Comparison of ENCODE assay signal across 11 cellular contexts in the genomic region with DNA sequence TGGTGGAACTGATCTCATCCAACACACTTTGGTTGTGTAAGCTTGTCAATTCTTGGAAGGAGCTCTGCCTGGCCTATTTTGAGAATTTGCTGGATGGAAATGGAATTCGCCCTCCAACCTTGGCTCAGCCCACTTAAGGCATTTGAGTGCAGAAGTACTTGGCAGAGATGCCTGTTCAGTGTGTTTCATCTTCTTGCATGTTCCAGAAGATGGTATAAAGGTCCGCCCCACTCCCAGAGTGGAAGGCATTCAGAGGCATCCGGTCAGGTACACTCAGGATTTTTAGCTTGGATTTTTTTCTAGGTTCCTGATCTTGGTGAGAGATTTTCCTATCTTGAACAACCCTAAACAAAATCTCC.
DNase-seq lines count a peak whose midpoint lies in the region; ATAC-seq and TF ChIP-seq lines count a peak whose summit lies in the region.
"Had no signal": no experiment of that assay in that cellular context is flagged by ENCODE, and none has a peak within 500 bp of the region (broad histone marks: within the 10 kb centered on the region; RNA-seq: fewer than 3 reads in every experiment).

No MANE protein-coding gene starts in this region.

- peak overlapping the region; percentile 5; the same call in 1 of the 2 replicates for H4K5ac ChIP-seq in IMR-90 (ENCODE audit: low read depth, low read length)

- H2BK15ac ChIP-seq in IMR-90 (ENCODE audit: low read depth, low read length), result peak overlapping the region; percentile 82; the same call in 2 of the 3 replicates

- BruUV-seq in IMR-90 (replicated peaks; lab: Mats Ljungman, UMichigan), result no TSS peak

- in situ Hi-C loops in IMR-90 (cut with MboI; ENCODE audit: low sequenced_read_pairs), result no loop called here

- H3K27ac Mint-ChIP-seq in stimulated activated effector memory CD8-positive, alpha-beta T cell treated with anti-CD3 and anti-CD28 coated beads, Interleukin-12 subunit alpha, Interleukin-12 subunit beta, amount 100 ng/mL, for 72 hours, result no peak overlapping the region
- H3K27ac Mint-ChIP-seq in activated CD4-positive, alpha-beta T cell treated with anti-CD3 and anti-CD28 coated beads for 36 hours, result no peak overlapping the region

- peak overlapping the region; percentile 14; the same call in 1 of the 2 replicates for H3K23ac ChIP-seq in IMR-90 (ENCODE audit: low read depth, low read length)

- ATAC-seq in IMR-90 (ENCODE audit: low read depth), result peak; percentile 5; the same call in 1 of the 2 replicates
- ATAC-seq in left lung, result peak; percentile 72
- ATAC-seq in stimulated activated effector memory CD8-positive, alpha-beta T cell treated with anti-CD3 and anti-CD28 coated beads, Interleukin-12 subunit alpha, Interleukin-12 subunit beta, amount 100 ng/mL, for 72 hours, result no peak
- no peak for ATAC-seq in activated CD4-positive, alpha-beta T cell treated with anti-CD3 and anti-CD28 coated beads for 36 hours

- H3K9me1 ChIP-seq in IMR-90 (ENCODE audit: insufficient read depth, low read length), result peaks cover 33% of the 10 kb centered on the region

- H3K56ac ChIP-seq in IMR-90 (ENCODE audit: extremely low read depth, insufficient read depth, low read length), result no peak overlapping the region

- no peaks in the 10 kb centered on the region for H3K9me3 Mint-ChIP-seq in stimulated activated effector memory CD8-positive, alpha-beta T cell treated with anti-CD3 and anti-CD28 coated beads, Interleukin-12 subunit alpha, Interleukin-12 subunit beta, amount 100 ng/mL, for 72 hours
- no peaks in the 10 kb centered on the region for H3K9me3 Mint-ChIP-seq in activated CD4-positive, alpha-beta T cell treated with anti-CD3 and anti-CD28 coated beads for 36 hours (ENCODE audit: low read depth)

- POLR2A ChIA-PET in IMR-90 (lab: Charles Lee; ENCODE audit: unreplicated experiment), result no interaction called here
- POLR2A ChIA-PET in activated CD4-positive, alpha-beta T cell treated with anti-CD3 and anti-CD28 coated beads for 36 hours (lab: Charles Lee), result no interaction called here

- no peak overlapping the region for H2BK20ac ChIP-seq in IMR-90 (ENCODE audit: low read depth, low read length)

- TF ChIP-seq RAD21 in IMR-90 (IDR thresholded peaks at IDR 0.05; ENCODE audit: low read length), result no peak

- peak overlapping the region; percentile 85 for H2BK5ac ChIP-seq in IMR-90 (ENCODE audit: low read depth, low read length, poor library complexity, severe bottlenecking)

- peaks cover 33 to 59% of the 10 kb centered on the region in 2 experiments for H3K79me1 ChIP-seq in IMR-90 (ENCODE audit: low read depth in 1 of 2, low read length in 2 of 2)

- WGBS in IMR-90 (ENCODE audit: extremely low coverage in 2 of 2, insufficient read length in 1 of 2), 2 experiments, result 100% methylated on average over 1 of the region's 3 CpGs; no CpG with 5 or more reads in 1 of the 2 experiments
- 34% methylated on average over 3 of the region's 3 CpGs for WGBS in suprapubic skin

- H3K9me3 ChIP-seq in IMR-90 (ENCODE audit: control insufficient read depth, insufficient read depth, low read length), result no peaks in the 10 kb centered on the region
- no peaks in the 10 kb centered on the region for H3K9me3 ChIP-seq in left lung
- H3K9me3 ChIP-seq in suprapubic skin, result no peaks in the 10 kb centered on the region
- H3K9me3 ChIP-seq: mucosa of descending colon had no signal

- H3K36me3 Mint-ChIP-seq in stimulated activated effector memory CD8-positive, alpha-beta T cell treated with anti-CD3 and anti-CD28 coated beads, Interleukin-12 subunit alpha, Interleukin-12 subunit beta, amount 100 ng/mL, for 72 hours, result no peaks in the 10 kb centered on the region
- no peaks in the 10 kb centered on the region for H3K36me3 Mint-ChIP-seq in activated CD4-positive, alpha-beta T cell treated with anti-CD3 and anti-CD28 coated beads for 36 hours (ENCODE audit: low read depth)

- dilution Hi-C loops in IMR-90 (cut with HindIII; ENCODE audit: low sequenced_read_pairs, unreplicated experiment), result no loop called here

- peak overlapping the region; percentile 69; the same call in 1 of the 2 replicates for H3K14ac ChIP-seq in IMR-90 (replicated peaks; ENCODE audit: low read depth, low read length)

- intact Hi-C loops in IMR-90 (cut with micrococcal nuclease) (loop anchor here (2.0 kb wide), 1 partner anchor 42 kb away; no protein-coding TSS in a partner anchor), left lung (cut with DNase I) (no loop called here)
- intact Hi-C loops in activated CD4-positive, alpha-beta T cell treated with anti-CD3 and anti-CD28 coated beads for 36 hours (cut with DNase I, micrococcal nuclease), result no loop called here

- H4K20me1 ChIP-seq in IMR-90 (ENCODE audit: insufficient read depth, low read length), result 0 out of 2 replicates have a peak, but pooled peaks cover 3% of the 10 kb centered on the region

- no peak overlapping the region for H3K4me3 Mint-ChIP-seq in stimulated activated effector memory CD8-positive, alpha-beta T cell treated with anti-CD3 and anti-CD28 coated beads, Interleukin-12 subunit alpha, Interleukin-12 subunit beta, amount 100 ng/mL, for 72 hours
- H3K4me3 Mint-ChIP-seq in activated CD4-positive, alpha-beta T cell treated with anti-CD3 and anti-CD28 coated beads for 36 hours, result no peak overlapping the region

- CTCF ChIA-PET in IMR-90 (lab: Yijun Ruan, JAX), result no interaction called here
- CTCF ChIA-PET in activated CD4-positive, alpha-beta T cell treated with anti-CD3 and anti-CD28 coated beads for 36 hours (lab: Charles Lee), result no interaction called here

- H3K27me3 ChIP-seq in IMR-90 (ENCODE audit: control insufficient read depth, insufficient read depth, low read length) (no peaks in the 10 kb centered on the region), left lung (no peaks in the 10 kb centered on the region), suprapubic skin (no peaks in the 10 kb centered on the region)

- H3K4me1 Mint-ChIP-seq in stimulated activated effector memory CD8-positive, alpha-beta T cell treated with anti-CD3 and anti-CD28 coated beads, Interleukin-12 subunit alpha, Interleukin-12 subunit beta, amount 100 ng/mL, for 72 hours, result no peaks in the 10 kb centered on the region
- no peaks in the 10 kb centered on the region for H3K4me1 Mint-ChIP-seq in activated CD4-positive, alpha-beta T cell treated with anti-CD3 and anti-CD28 coated beads for 36 hours

- H4K8ac ChIP-seq in IMR-90 (ENCODE audit: low read depth in 2 of 2, low read length in 2 of 2), result peak overlapping the region; percentile 7 to 67; a peak in 3 of 4 replicates

- TF ChIP-seq POLR2A in IMR-90 (IDR thresholded peaks at IDR 0.05; ENCODE audit: low read depth, low read length) (no peak), suprapubic skin (IDR thresholded peaks at IDR 0.05) (no peak)

- peak overlapping the region; percentile 82; the same call in 1 of the 2 replicates for H2AK5ac ChIP-seq in IMR-90 (ENCODE audit: low read depth, low read length)

- peak overlapping the region; percentile 78; the same call in 1 of the 2 replicates for H2BK120ac ChIP-seq in IMR-90 (ENCODE audit: low read depth, low read length)

- DNase-seq in IMR-90, result peak; percentile 75
- no peak for DNase-seq in coronary artery (ENCODE audit: low spot score)
- no peak for DNase-seq in left lung
- DNase-seq in suprapubic skin (ENCODE audit: low spot score in 2 of 2), result no peak
- DNase-seq in SHP77 (lab: John Stamatoyannopoulos, UW), result no peak
- DNase-seq in SHP77 treated with DMSO at 0.1 percent for 48 hours (lab: John Stamatoyannopoulos, UW), result no peak
- no peak for DNase-seq in stimulated activated effector memory CD8-positive, alpha-beta T cell treated with anti-CD3 and anti-CD28 coated beads, Interleukin-12 subunit alpha, Interleukin-12 subunit beta, amount 100 ng/mL, for 72 hours (ENCODE audit: low spot score in 2 of 2)
- no peak for DNase-seq in activated CD4-positive, alpha-beta T cell treated with anti-CD3 and anti-CD28 coated beads for 36 hours
- DNase-seq: DMS79 treated with DMSO at 0.1 percent for 48 hours, mucosa of descending colon, NCI-H524 treated with DMSO at 0.1 percent for 48 hours had no signal

- no peak overlapping the region for H3K4me2 ChIP-seq in IMR-90 (ENCODE audit: low read depth, low read length)

- peak overlapping the region; percentile 62; the same call in 1 of the 2 replicates for H3K18ac ChIP-seq in IMR-90 (ENCODE audit: low read depth, low read length)

- H3K36me3 ChIP-seq in IMR-90 (ENCODE audit: control insufficient read depth, insufficient read depth, low read length), result no peaks in the 10 kb centered on the region
- no peaks in the 10 kb centered on the region for H3K36me3 ChIP-seq in left lung
- no peaks in the 10 kb centered on the region for H3K36me3 ChIP-seq in suprapubic skin

- no peak overlapping the region; the same call in 1 of the 2 replicates for H4K91ac ChIP-seq in IMR-90 (ENCODE audit: insufficient read depth, low read depth, low read length)

- no peak overlapping the region for H3K4me3 ChIP-seq in IMR-90 (ENCODE audit: insufficient read depth, low read depth, low read length)
- peak overlapping the region; percentile 24 for H3K4me3 ChIP-seq in coronary artery
- no peak overlapping the region for H3K4me3 ChIP-seq in left lung
- no peak overlapping the region for H3K4me3 ChIP-seq in suprapubic skin
- H3K4me3 ChIP-seq: mucosa of descending colon had no signal

- no peak for TF ChIP-seq CTCF in IMR-90 (conservative IDR thresholded peaks at IDR 0.05; ENCODE audit: low read depth, low read length)
- TF ChIP-seq CTCF in coronary artery (IDR thresholded peaks at IDR 0.05), result no peak
- no peak for TF ChIP-seq CTCF in left lung (IDR thresholded peaks at IDR 0.05)
- no peak for TF ChIP-seq CTCF in suprapubic skin (IDR thresholded peaks at IDR 0.05)

- H3K9ac ChIP-seq in IMR-90 (ENCODE audit: low read depth, low read length), result no peak overlapping the region

- H2AFZ ChIP-seq in IMR-90 (replicated peaks; ENCODE audit: low read length, poor library complexity), result no peak overlapping the region

- TF ChIP-seq EP300 in suprapubic skin (IDR thresholded peaks at IDR 0.05), result no peak

- H3K27me3 Mint-ChIP-seq in activated CD4-positive, alpha-beta T cell treated with anti-CD3 and anti-CD28 coated beads for 36 hours, result peaks cover 4% of the 10 kb centered on the region

- no peak overlapping the region for H2AK9ac ChIP-seq in IMR-90 (replicated peaks; ENCODE audit: low read depth, low read length, poor library complexity)

- peak overlapping the region; percentile 89; the same call in 1 of the 2 replicates for H3K4ac ChIP-seq in IMR-90 (ENCODE audit: low read depth, low read length)

- H3K27ac ChIP-seq in IMR-90 (ENCODE audit: insufficient read depth, low read length) (no peak overlapping the region), coronary artery (peak overlapping the region; percentile 54 to 82), left lung (peak overlapping the region; percentile 86 to 91), suprapubic skin (peak overlapping the region; percentile 34)

- H3K4me1 ChIP-seq in IMR-90 (ENCODE audit: control insufficient read depth, insufficient read depth, low read length) (peaks cover 32% of the 10 kb centered on the region), left lung (peaks cover 35 to 67% of the 10 kb centered on the region in 2 donors), suprapubic skin (peaks cover 44% of the 10 kb centered on the region)

TF ChIP-seq in IMR-90, 13 proteins besides CTCF, POLR2A, EP300 and RAD21:
- TF ChIP-seq MXI1 (IDR thresholded peaks at IDR 0.05; ENCODE audit: borderline replicate concordance, low read depth, low read length) (no peak), MAFK (IDR thresholded peaks at IDR 0.05; ENCODE audit: low read depth, low read length) (no peak)

Comparison
In these comparisons a context has a peak if more than half of its experiments do, and no peak if none do; other contexts are left out.
1. ATAC-seq: peak in IMR-90 (single experiment) and left lung (single experiment); none in stimulated activated effector memory CD8-positive, alpha-beta T cell treated with anti-CD3 and anti-CD28 coated beads, Interleukin-12 subunit alpha, Interleukin-12 subunit beta, amount 100 ng/mL, for 72 hours (single experiment) and activated CD4-positive, alpha-beta T cell treated with anti-CD3 and anti-CD28 coated beads for 36 hours (single experiment).